7 cellular contexts compared by ENCODE assay signal in genomic region chr7:9127901-9128300, GRCh38.
"Had no signal": no experiment of that assay in that cellular context is flagged by ENCODE, and none has a peak within 500 bp of the region (broad histone marks: within the 10 kb centered on the region; RNA-seq: fewer than 3 reads in every experiment).

No MANE protein-coding gene starts in this region.

- DNase-seq: GM23248, GOT3, H9, HCEC 1CT, IMR-90 had no signal

- H3K4me3 ChIP-seq: GM23248, K562 had no signal

- H3K27ac ChIP-seq: GM23248 had no signal

- FAIRE-seq: HTR-8/SVneo, K562 had no signal
